In genomic region chr20:46399401-46399800, GRCh38 we compare ENCODE assay signal across 9 cellular contexts. TPM values are rescaled to one million over a fixed set of nuclear protein-coding genes. Genes with fewer than 3 reads are reported as not detected.
DNase-seq lines count a peak whose midpoint lies in the region; ATAC-seq and TF ChIP-seq lines count a peak whose summit lies in the region.
"Had no signal": no experiment of that assay in that cellular context is flagged by ENCODE, and none has a peak within 500 bp of the region (broad histone marks: within the 10 kb centered on the region; RNA-seq: fewer than 3 reads in every experiment).

No MANE protein-coding gene starts in this region.

- H3K9me3 Mint-ChIP-seq in activated T-cell treated with anti-CD3 and anti-CD28 coated beads, Interleukin-2, amount 50 U/mL, for 24 hours, result no peaks in the 10 kb centered on the region
- H3K9me3 Mint-ChIP-seq in activated T-helper 17 cell treated with anti-CD3 and anti-CD28 coated beads, Interleukin-2, amount 50 U/mL, for 72 hours, result no peaks in the 10 kb centered on the region

- H3K27ac ChIP-seq in lower lobe of right lung (peak overlapping the region; percentile 81), thyroid gland (peak overlapping the region; percentile 52 to 75 (median 62))

- no peak for DNase-seq in activated T-cell treated with anti-CD3 and anti-CD28 coated beads, Interleukin-2, amount 50 U/mL, for 24 hours
- DNase-seq in activated T-cell treated with anti-CD3 and anti-CD28 coated beads, Interleukin-2, amount 50 U/mL, for 48 hours, result no peak
- no peak for DNase-seq in lower lobe of right lung
- DNase-seq in thyroid gland, result no peak
- no peak for DNase-seq in activated effector memory CD4-positive, alpha-beta T cell treated with anti-CD3 and anti-CD28 coated beads, Interleukin-2, amount 50 U/mL, for 16 hours
- DNase-seq in GF-D8 (lab: John Stamatoyannopoulos, UW), result no peak
- no peak for DNase-seq in MG63

- intact Hi-C loops in lower lobe of right lung (cut with DNase I), result no loop called here
- intact Hi-C loops in thyroid gland (cut with DNase I), result no loop called here

- no peak for TF ChIP-seq POLR2A in thyroid gland (IDR thresholded peaks at IDR 0.05)

- H3K9me3 ChIP-seq in lower lobe of right lung (no peaks in the 10 kb centered on the region), thyroid gland (no peaks in the 10 kb centered on the region), MG63 (no peaks in the 10 kb centered on the region)

- no peak overlapping the region for H3K4me3 Mint-ChIP-seq in activated T-cell treated with anti-CD3 and anti-CD28 coated beads, Interleukin-2, amount 50 U/mL, for 24 hours
- H3K4me3 Mint-ChIP-seq in activated T-helper 17 cell treated with anti-CD3 and anti-CD28 coated beads, Interleukin-2, amount 50 U/mL, for 72 hours, result peak overlapping the region; percentile 90

- H3K36me3 ChIP-seq in lower lobe of right lung (peaks cover 27% of the 10 kb centered on the region), thyroid gland (no peaks in the 10 kb centered on the region), MG63 (peaks cover 31% of the 10 kb centered on the region)

- no peaks in the 10 kb centered on the region for H3K27me3 Mint-ChIP-seq in activated T-cell treated with anti-CD3 and anti-CD28 coated beads, Interleukin-2, amount 50 U/mL, for 24 hours
- H3K27me3 Mint-ChIP-seq in activated T-helper 17 cell treated with anti-CD3 and anti-CD28 coated beads, Interleukin-2, amount 50 U/mL, for 72 hours, result no peaks in the 10 kb centered on the region

- H3K4me1 Mint-ChIP-seq in activated T-cell treated with anti-CD3 and anti-CD28 coated beads, Interleukin-2, amount 50 U/mL, for 24 hours (ENCODE audit: low read depth), result peaks cover 70% of the 10 kb centered on the region
- H3K4me1 Mint-ChIP-seq in activated T-helper 17 cell treated with anti-CD3 and anti-CD28 coated beads, Interleukin-2, amount 50 U/mL, for 72 hours, result peaks cover 64% of the 10 kb centered on the region

- 69 to 78% methylated on average over 3 of the region's 3 CpGs for WGBS in thyroid gland, 2 donors

- H3K36me3 Mint-ChIP-seq in activated T-cell treated with anti-CD3 and anti-CD28 coated beads, Interleukin-2, amount 50 U/mL, for 24 hours (ENCODE audit: low read depth), result peaks cover 60% of the 10 kb centered on the region
- peaks cover 65% of the 10 kb centered on the region for H3K36me3 Mint-ChIP-seq in activated T-helper 17 cell treated with anti-CD3 and anti-CD28 coated beads, Interleukin-2, amount 50 U/mL, for 72 hours (ENCODE audit: low read depth)

- H3K27me3 ChIP-seq in lower lobe of right lung (ENCODE audit: low read depth) (no peaks in the 10 kb centered on the region), thyroid gland (no peaks in the 10 kb centered on the region), MG63 (no peaks in the 10 kb centered on the region)

- H3K4me3 ChIP-seq in lower lobe of right lung (peak overlapping the region; percentile 29), thyroid gland (replicated peaks in 1 of 3) (no peak overlapping the region), MG63 (no peak overlapping the region)

- no peak for TF ChIP-seq CTCF in lower lobe of right lung (IDR thresholded peaks at IDR 0.05)
- TF ChIP-seq CTCF in thyroid gland (IDR thresholded peaks at IDR 0.05), result no peak

- H3K27ac Mint-ChIP-seq in activated T-cell treated with anti-CD3 and anti-CD28 coated beads, Interleukin-2, amount 50 U/mL, for 24 hours, result peak overlapping the region; percentile 51
- H3K27ac Mint-ChIP-seq in activated T-helper 17 cell treated with anti-CD3 and anti-CD28 coated beads, Interleukin-2, amount 50 U/mL, for 72 hours, result peak overlapping the region; percentile 94

- peak; percentile 14 for ATAC-seq in activated T-helper 17 cell treated with anti-CD3 and anti-CD28 coated beads, Interleukin-2, amount 50 U/mL, for 72 hours (replicated peaks)
- peak; percentile 79 to 82 for ATAC-seq in lower lobe of right lung
- ATAC-seq: Panc1 had no signal

- H3K4me1 ChIP-seq in lower lobe of right lung, result peaks cover 91% of the 10 kb centered on the region
- H3K4me1 ChIP-seq in thyroid gland, result peaks cover 53 to 71% of the 10 kb centered on the region in 2 donors

RNA-seq across cellular contexts. Expression of gene ELMO2, which starts 7.0 kb away (rescaled TPM):
- 10 to 100 TPM; 54.6 to 57.2 TPM for total RNA-seq in activated T-helper 17 cell treated with anti-CD3 and anti-CD28 coated beads, Interleukin-2, amount 50 U/mL, for 72 hours
- 61.9 TPM for total RNA-seq in lower lobe of right lung
- total RNA-seq in thyroid gland, result 10 to 100 TPM; 47.0 to 60.6 (median 54.6) TPM
- 29.5 and 41.7 TPM in 2 replicates for total RNA-seq in MG63 (2014; rRNA removed; shearing (Covaris generic); ENCODE audit: low replicate concordance)
